1 cellular context compared by ENCODE assay signal in genomic region chr2:74267068-74267467, GRCh38.
TF ChIP-seq lines count a peak whose summit lies in the region.

No MANE protein-coding gene starts in this region.

TF ChIP-seq in A549, 52 proteins besides CTCF, POLR2A, EP300 and RAD21 (continued from another document):
- no peak for TF ChIP-seq ELK1 (IDR thresholded peaks at IDR 0.05; ENCODE audit: low read depth, low read length)
- no peak for TF ChIP-seq ESRRA (IDR thresholded peaks at IDR 0.05; ENCODE audit: borderline replicate concordance, low read length)
- TF ChIP-seq MAX (IDR thresholded peaks at IDR 0.05), result no peak
- TF ChIP-seq EHMT2 (IDR thresholded peaks at IDR 0.05; ENCODE audit: low read depth), result no peak
- no peak for TF ChIP-seq ZSCAN20 (CRISPR knock-in tag; IDR thresholded peaks at IDR 0.05)
- TF ChIP-seq FOXS1 (CRISPR knock-in tag; IDR thresholded peaks at IDR 0.05), result no peak
- TF ChIP-seq RFX5 (IDR thresholded peaks at IDR 0.05), result no peak
- no peak for TF ChIP-seq CHD2 (IDR thresholded peaks at IDR 0.05; ENCODE audit: low read length, partially characterized antibody)
- TF ChIP-seq HES2 (IDR thresholded peaks at IDR 0.05), result no peak
- no peak for TF ChIP-seq CBX2 (IDR thresholded peaks at IDR 0.05; ENCODE audit: borderline replicate concordance, low read depth)
- no peak for TF ChIP-seq HOXB5 (CRISPR knock-in tag; IDR thresholded peaks at IDR 0.05)
- TF ChIP-seq SREBF2 (IDR thresholded peaks at IDR 0.05), result no peak
- TF ChIP-seq USF2 (IDR thresholded peaks at IDR 0.05), result no peak
- TF ChIP-seq KDM1A (IDR thresholded peaks at IDR 0.05; ENCODE audit: low read depth), result no peak
- no peak for TF ChIP-seq E2F6 (IDR thresholded peaks at IDR 0.05; ENCODE audit: borderline replicate concordance, low read depth)
